In genomic region chr3:32939531-32940284, GRCh38 we compare ENCODE assay signal across 3 cellular contexts. TPM values are rescaled to one million over a fixed set of nuclear protein-coding genes. Genes with fewer than 3 reads are reported as not detected.
"Had no signal": no experiment of that assay in that cellular context is flagged by ENCODE, and none has a peak within 500 bp of the region (broad histone marks: within the 10 kb centered on the region; RNA-seq: fewer than 3 reads in every experiment).

No MANE protein-coding gene starts in this region.

RNA-seq across cellular contexts. Expression of gene CCR4, which starts 11.7 kb away (rescaled TPM):
- total RNA-seq: HFFc6, HT1080, IMR-90 had no signal
- polyA plus RNA-seq: IMR-90 had no signal
